Comparison of ENCODE assay signal across 8 cellular contexts in the genomic region with DNA sequence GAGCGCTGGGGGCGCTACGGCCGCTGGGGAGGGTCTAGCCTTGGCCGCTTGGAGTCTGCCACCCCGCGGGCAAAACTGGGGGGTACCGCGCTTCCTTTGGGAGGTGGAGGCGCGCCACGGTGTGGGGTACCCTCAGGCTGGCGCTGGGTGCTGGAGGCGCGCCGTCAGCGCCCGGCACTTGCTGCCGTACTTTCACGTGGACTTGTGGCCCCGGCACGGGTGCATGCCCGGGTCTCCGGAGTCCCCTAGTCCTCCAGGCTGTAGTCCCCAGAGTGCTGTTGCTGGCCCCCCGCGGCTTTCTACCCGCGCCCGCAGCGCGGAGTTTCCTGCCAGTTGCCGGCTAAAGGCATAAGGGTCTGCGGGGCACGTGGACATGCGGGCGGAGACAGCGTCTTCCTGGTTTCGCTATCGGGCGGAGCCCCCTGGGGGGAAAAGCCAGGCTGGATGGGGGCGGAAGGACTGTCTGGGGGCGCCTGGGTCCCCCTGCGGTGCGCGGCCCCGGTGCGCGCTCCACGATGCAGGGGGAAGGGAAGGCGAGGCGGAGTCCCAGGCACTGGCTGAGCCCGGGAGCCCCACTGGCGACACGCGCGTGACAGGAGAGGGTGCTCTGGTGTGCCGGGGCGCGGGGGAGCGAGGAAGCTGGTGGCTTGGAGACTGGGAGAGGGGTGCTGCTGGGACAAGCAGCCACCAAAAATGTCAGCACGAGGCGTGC. TPM values are rescaled to one million over a fixed set of nuclear protein-coding genes. Genes with fewer than 3 reads are reported as not detected.
A peak's percentile ranks its signal among the peaks of the same experiment; 100 is the strongest.
DNase-seq lines count a peak whose midpoint lies in the region; TF ChIP-seq lines count a peak whose summit lies in the region.

No MANE protein-coding gene starts in this region.

- H3K4me1 Mint-ChIP-seq in endothelial cell (ENCODE audit: unreplicated experiment), result peaks cover 18% of the 10 kb centered on the region

- H3K27ac Mint-ChIP-seq in endothelial cell (ENCODE audit: unreplicated experiment), result no peak overlapping the region

- CTCF ChIA-PET in HEK293T (lab: Yijun Ruan, JAX), result interaction anchor here (0.6 to 1.5 kb wide), 3 partner anchors 63 to 122 kb away, joined by 3 to 5 read pairs (median 3); no protein-coding TSS in a partner anchor

- peaks cover 2% of the 10 kb centered on the region for H3K27me3 Mint-ChIP-seq in endothelial cell (ENCODE audit: unreplicated experiment)

- H3K36me3 Mint-ChIP-seq in endothelial cell (ENCODE audit: low read depth, unreplicated experiment), result no peaks in the 10 kb centered on the region

- no peak for TF ChIP-seq CTCF in endothelial cell (IDR thresholded peaks at IDR 0.05; ENCODE audit: unreplicated experiment)

- no peaks in the 10 kb centered on the region for H3K9me3 Mint-ChIP-seq in endothelial cell (ENCODE audit: unreplicated experiment)

- DNase-seq in NCI-H2081 (lab: John Stamatoyannopoulos, UW), result peak; percentile 47 to 67
- DNase-seq in NCI-H2081 treated with DMSO at 0.1 percent for 48 hours (lab: John Stamatoyannopoulos, UW), result no peak
- peak; percentile 58 for DNase-seq in HEK293T (ENCODE audit: extremely low spot score)
- DNase-seq in MV-4-11 (lab: John Stamatoyannopoulos, UW), result peak; percentile 50
- DNase-seq in activated CD8-positive, alpha-beta memory T cell treated with anti-CD3 and anti-CD28 coated beads for 24 hours, result peak; percentile 89
- peak; percentile 46 for DNase-seq in endothelial cell (ENCODE audit: low spot score)
- peak; percentile 34 for DNase-seq in mucosa of gallbladder (ENCODE audit: low spot score)
- DNase-seq in stimulated activated CD8-positive, alpha-beta memory T cell treated with anti-CD3 and anti-CD28 coated beads, Interleukin-7, amount 100 ng/mL, for 1 hour (ENCODE audit: low read depth in 2 of 2), result peak; percentile 1 to 22

- peak overlapping the region; percentile 92 for H3K4me3 Mint-ChIP-seq in endothelial cell (ENCODE audit: unreplicated experiment)

- POLR2A ChIA-PET in HEK293T (lab: Yijun Ruan, JAX), result interaction anchor here (1.0 to 1.4 kb wide), 3 partner anchors 8 to 269 kb away, joined by 3 to 4 read pairs (median 4); a partner anchor contains a TSS

TF ChIP-seq in HEK293T, 16 proteins besides CTCF, POLR2A, EP300 and RAD21:
- TF ChIP-seq BHLHE40 (IDR thresholded peaks at IDR 0.05; ENCODE audit: borderline replicate concordance) (no peak), NFRKB (IDR thresholded peaks at IDR 0.05) (no peak), HDGF (IDR thresholded peaks at IDR 0.05; ENCODE audit: borderline replicate concordance) (no peak), LEF1 (IDR thresholded peaks at IDR 0.05; ENCODE audit: borderline replicate concordance) (no peak), ZNF384 (IDR thresholded peaks at IDR 0.05) (no peak), FOXM1 (IDR thresholded peaks at IDR 0.05; ENCODE audit: borderline replicate concordance) (peak; percentile 21; the same call in 1 of the 2 replicates), SP1 (IDR thresholded peaks at IDR 0.05) (no peak), FOXA1 (IDR thresholded peaks at IDR 0.05) (no peak), FOXK2 (IDR thresholded peaks at IDR 0.05) (no peak), ARNT (IDR thresholded peaks at IDR 0.05) (no peak), ELF4 (IDR thresholded peaks at IDR 0.05) (no peak), L3MBTL2 (conservative IDR thresholded peaks at IDR 0.05) (peak; percentile 76), TARDBP (IDR thresholded peaks at IDR 0.05) (no peak), SUZ12 (IDR thresholded peaks at IDR 0.05) (no peak)

RNA-seq across cellular contexts. Expression of a gene that starts 0.7 kb away (rescaled TPM):
- total RNA-seq in endothelial cell (ENCODE audit: unreplicated experiment) (3.7 TPM), mucosa of gallbladder (10.6 TPM)
